ENCODE assay signal across 22 cellular contexts in genomic region chr18:32242395-32242794, GRCh38. TPM values are rescaled to one million over a fixed set of nuclear protein-coding genes. Genes with fewer than 3 reads are reported as not detected.
DNase-seq lines count a peak whose midpoint lies in the region; ATAC-seq, FAIRE-seq and TF ChIP-seq lines count a peak whose summit lies in the region.
"Had no signal": no experiment of that assay in that cellular context is flagged by ENCODE, and none has a peak within 500 bp of the region (broad histone marks: within the 10 kb centered on the region; RNA-seq: fewer than 3 reads in every experiment).

No MANE protein-coding gene starts in this region.

- H3K18ac ChIP-seq in H1 (ENCODE audit: extremely low read depth, low read length): no peak overlapping the region

- no peak for TF ChIP-seq CTCF in H1 (IDR thresholded peaks at IDR 0.05; ENCODE audit: control extremely low read depth in 1 of 3, insufficient read depth in 1 of 3, low read depth in 1 of 3, low read length in 3 of 3)
- no peak for TF ChIP-seq CTCF in brain microvascular endothelial cell (IDR thresholded peaks at IDR 0.05; ENCODE audit: low read depth, low read length, missing control alignments)

- no peaks in the 10 kb centered on the region for H4K20me1 ChIP-seq in H1 (replicated peaks in 1 of 2; ENCODE audit: control insufficient read depth in 1 of 2, insufficient read depth in 2 of 2, low read length in 2 of 2)
- H4K20me1 ChIP-seq: BLaER1 treated with 17β-estradiol and CSF1 and Interleukin-3, amounts not matched to agents 10 nM and 100 nM had no signal

- H2AK5ac ChIP-seq in H1 (ENCODE audit: low read depth, low read length): no peak overlapping the region

- no peak overlapping the region for H2BK20ac ChIP-seq in H1 (ENCODE audit: low read length)

- peak overlapping the region; percentile 47 for H4K91ac ChIP-seq in H1 (replicated peaks; ENCODE audit: insufficient read length, low read length)

- H2BK12ac ChIP-seq in H1 (ENCODE audit: low read depth, low read length): no peak overlapping the region; the same call in 1 of the 2 replicates

- no peaks in the 10 kb centered on the region for H3K23me2 ChIP-seq in H1 (ENCODE audit: low read depth, low read length)

- no peaks in the 10 kb centered on the region for H3K79me2 ChIP-seq in H1 (ENCODE audit: control insufficient read depth in 1 of 2, insufficient read depth in 2 of 2, low read length in 2 of 2)

- H4K8ac ChIP-seq in H1 (ENCODE audit: extremely low read depth, insufficient read depth, low read length): no peak overlapping the region

- no peak overlapping the region for H3K4ac ChIP-seq in H1 (replicated peaks; ENCODE audit: insufficient read length, low read depth, low read length)

- H3K4me3 ChIP-seq in H1 (ENCODE audit: extremely low read depth in 1 of 4, insufficient read depth in 2 of 4, low read depth in 3 of 4, low read length in 4 of 4) (no peak overlapping the region), small intestine (ENCODE audit: low read depth in 1 of 2, low read length in 2 of 2) (no peak overlapping the region), brain microvascular endothelial cell (ENCODE audit: low read depth, low read length) (no peak overlapping the region)
- H3K4me3 ChIP-seq: A549; BLaER1 treated with 17β-estradiol and CSF1 and Interleukin-3, amounts not matched to agents 10 nM and 100 nM had no signal

- TF ChIP-seq RAD21 in H1 (IDR thresholded peaks at IDR 0.05 in 1 of 2, conservative IDR thresholded peaks at IDR 0.05 in 1 of 2; ENCODE audit: low read depth in 2 of 2, low read length in 2 of 2): no peak

- H2AFZ ChIP-seq in H1 (ENCODE audit: low read length): no peak overlapping the region

- FAIRE-seq in H1 (lab: Jason Lieb, UNC) (no peak), small intestine (lab: Jason Lieb, UNC) (no peak)
- FAIRE-seq: A549, G401.6, GM12891, GM18507 had no signal

- no peak overlapping the region for H3K14ac ChIP-seq in H1 (ENCODE audit: insufficient read length)

- peak; percentile 91 for ATAC-seq in left colon
- ATAC-seq in GM18498 (IDR thresholded peaks at IDR 0.05; ENCODE audit: unreplicated experiment): no peak
- ATAC-seq: A549; CD8-positive, alpha-beta T cell had no signal

- CTCF ChIA-PET in H1 (lab: Charles Lee; ENCODE audit: partially characterized antibody): interaction anchor here (0.6 to 2.2 kb wide), 8 partner anchors 10 to 307 kb away, joined by 3 to 5 read pairs (median 3); no protein-coding TSS in a partner anchor

- peaks cover 2 to 12% (median 4%) of the 10 kb centered on the region in 4 experiments; a peak in 3 of 7 replicates for H3K4me1 ChIP-seq in H1 (replicated peaks in 1 of 4; ENCODE audit: control insufficient read depth in 3 of 4, insufficient read depth in 4 of 4, low read length in 3 of 4)
- H3K4me1 ChIP-seq in small intestine (ENCODE audit: control insufficient read depth in 2 of 2, insufficient read depth in 1 of 2, low read depth in 1 of 2, low read length in 1 of 2): no peaks in the 10 kb centered on the region
- H3K4me1 ChIP-seq: A549; BLaER1 treated with 17β-estradiol and CSF1 and Interleukin-3, amounts not matched to agents 10 nM and 100 nM; Caco-2 had no signal

- H3K9ac ChIP-seq in H1 (replicated peaks in 1 of 4; ENCODE audit: extremely low read depth in 1 of 4, low read depth in 3 of 4, low read length in 3 of 4): no peak overlapping the region
- H3K9ac ChIP-seq: BLaER1 treated with 17β-estradiol and CSF1 and Interleukin-3, amounts not matched to agents 10 nM and 100 nM had no signal

- 0 out of 2 replicates have a peak overlapping the region, but pooled peaks have one; percentile 48 for H2BK15ac ChIP-seq in H1 (ENCODE audit: low read length)

- TF ChIP-seq POLR2A in H1 (IDR thresholded peaks at IDR 0.05; ENCODE audit: control extremely low read depth in 1 of 2, low read depth in 2 of 2, low read length in 2 of 2): no peak

- in situ Hi-C loops in brain microvascular endothelial cell (cut with HindIII; ENCODE audit: low pct_ligation_motif_present, low sequenced_read_pairs): no loop called here

- H3K27ac ChIP-seq in H1 (ENCODE audit: low read depth, low read length): no peak overlapping the region
- no peak overlapping the region for H3K27ac ChIP-seq in small intestine (ENCODE audit: low read depth in 1 of 2, low read length in 1 of 2)
- no peak overlapping the region for H3K27ac ChIP-seq in brain microvascular endothelial cell
- H3K27ac ChIP-seq: 22Rv1; A549; BLaER1 treated with 17β-estradiol and CSF1 and Interleukin-3, amounts not matched to agents 10 nM and 100 nM; C4-2B had no signal

- H3K27me3 ChIP-seq in H1 (replicated peaks in 1 of 4; ENCODE audit: control insufficient read depth in 3 of 4, extremely low read depth in 1 of 4, insufficient read depth in 3 of 4, low read length in 3 of 4) (no peaks in the 10 kb centered on the region), small intestine (ENCODE audit: control insufficient read depth in 2 of 2, insufficient read depth in 2 of 2, low read length in 2 of 2) (peaks cover 0 to 2% of the 10 kb centered on the region in 2 donors), brain microvascular endothelial cell (replicated peaks) (no peaks in the 10 kb centered on the region)
- H3K27me3 ChIP-seq: BLaER1 treated with 17β-estradiol and CSF1 and Interleukin-3, amounts not matched to agents 10 nM and 100 nM had no signal

- H3K79me1 ChIP-seq in H1 (ENCODE audit: low read depth, low read length): no peaks in the 10 kb centered on the region

- H4K5ac ChIP-seq in H1 (ENCODE audit: insufficient read length, low read depth, low read length): no peak overlapping the region

- POLR2A ChIA-PET in H1 (lab: Charles Lee; ENCODE audit: partially characterized antibody): no interaction called here

- no peak overlapping the region for H3K56ac ChIP-seq in H1 (replicated peaks; ENCODE audit: insufficient read length, low read depth, low read length)

- no peak overlapping the region for H3K4me2 ChIP-seq in H1 (ENCODE audit: insufficient read depth in 1 of 2, low read depth in 2 of 2, low read length in 2 of 2)
- H3K4me2 ChIP-seq: A549; BLaER1 treated with 17β-estradiol and CSF1 and Interleukin-3, amounts not matched to agents 10 nM and 100 nM had no signal

- no peak overlapping the region for H2BK5ac ChIP-seq in H1 (ENCODE audit: low read depth, low read length)

- H3K23ac ChIP-seq in H1 (ENCODE audit: insufficient read length): no peak overlapping the region

- intact Hi-C loops in left colon (cut with DNase I, micrococcal nuclease): no loop called here

- no peak for TF ChIP-seq EP300 in H1 (IDR thresholded peaks at IDR 0.05; ENCODE audit: borderline replicate concordance in 1 of 2, low read depth in 2 of 2, low read length in 2 of 2)

- H3K9me3 ChIP-seq in H1 (ENCODE audit: insufficient read depth in 2 of 2, low read depth in 1 of 2, low read length in 1 of 2): no peaks in the 10 kb centered on the region
- H3K9me3 ChIP-seq in small intestine (ENCODE audit: control insufficient read depth, low read depth): no peaks in the 10 kb centered on the region
- H3K9me3 ChIP-seq: A549; BLaER1 treated with 17β-estradiol and CSF1 and Interleukin-3, amounts not matched to agents 10 nM and 100 nM; Caco-2 had no signal

- DNase-seq in H1 (ENCODE audit: low read depth in 1 of 2, low spot score in 2 of 2) (no peak), left colon (no peak), small intestine (peak; percentile 77), brain microvascular endothelial cell (no peak)
- DNase-seq: AML-193; Caco-2; Calu3; CD4-positive, alpha-beta T cell; CD8-positive, alpha-beta T cell; DMS79 treated with DMSO at 0.1 percent for 48 hours; GF-D8 had no signal

- WGBS in H1 (ENCODE audit: extremely low coverage in 1 of 2, insufficient coverage in 1 of 2, insufficient read length in 1 of 2, insufficient replicate concordance in 2 of 2, low coverage in 1 of 2, low lambda C conversion rate in 2 of 2, missing lambda C conversion rate in 1 of 2), 2 experiments: 85% methylated on average over 2 of the region's 2 CpGs; no CpG with 5 or more reads in 1 of the 2 experiments
- 37 to 72% (median 62%) methylated on average over 2 of the region's 2 CpGs for WGBS in small intestine, 3 donors

- no peak overlapping the region for H2BK120ac ChIP-seq in H1 (replicated peaks; ENCODE audit: low read depth, low read length)

- no peaks in the 10 kb centered on the region for H3K36me3 ChIP-seq in H1 (ENCODE audit: control insufficient read depth in 2 of 4, insufficient read depth in 4 of 4, low read length in 3 of 4)
- no peaks in the 10 kb centered on the region for H3K36me3 ChIP-seq in small intestine (ENCODE audit: control insufficient read depth in 2 of 2, insufficient read depth in 2 of 2, low read length in 2 of 2)
- H3K36me3 ChIP-seq in brain microvascular endothelial cell (replicated peaks): no peaks in the 10 kb centered on the region
- H3K36me3 ChIP-seq: BLaER1 treated with 17β-estradiol and CSF1 and Interleukin-3, amounts not matched to agents 10 nM and 100 nM had no signal

TF ChIP-seq in H1, 55 proteins besides CTCF, POLR2A, EP300 and RAD21:
- TF ChIP-seq KDM1A (IDR thresholded peaks at IDR 0.05; ENCODE audit: borderline replicate concordance, low read length): no peak
- no peak for TF ChIP-seq CBX5 (IDR thresholded peaks at IDR 0.05; ENCODE audit: low read depth, low read length)
- no peak for TF ChIP-seq TBP (IDR thresholded peaks at IDR 0.05; ENCODE audit: low read depth, low read length)
- TF ChIP-seq SIRT6 (IDR thresholded peaks at IDR 0.05; ENCODE audit: low read length): no peak
- TF ChIP-seq RFX5 (IDR thresholded peaks at IDR 0.05; ENCODE audit: borderline replicate concordance, low read depth, low read length): no peak
- TF ChIP-seq KDM5A (IDR thresholded peaks at IDR 0.05; ENCODE audit: low read length): no peak
- TF ChIP-seq TAF1 (IDR thresholded peaks at IDR 0.05; ENCODE audit: low read depth, low read length): no peak
- no peak for TF ChIP-seq PHF8 (conservative IDR thresholded peaks at IDR 0.05; ENCODE audit: low read depth, low read length)
- no peak for TF ChIP-seq EZH2 (IDR thresholded peaks at IDR 0.05; ENCODE audit: low read depth, low read length, severe bottlenecking)
- no peak for TF ChIP-seq HDAC6 (IDR thresholded peaks at IDR 0.05; ENCODE audit: low read depth, low read length)
- TF ChIP-seq MAFK (IDR thresholded peaks at IDR 0.05; ENCODE audit: low read depth, low read length): no peak
- no peak for TF ChIP-seq ASH2L (IDR thresholded peaks at IDR 0.05; ENCODE audit: low read length)

RNA-seq across cellular contexts. Expression of gene MEP1B, which starts 52.6 kb away (rescaled TPM):
- not detected in 2 replicates for total RNA-seq in H1 (2021; fragmentation: NEBNext Ultra II Directional; extraction: Animal tissue kit (Norgen Biotek cat#: 25700))
- not detected in 2 replicates for polyA plus RNA-seq in H1 (2011; rRNA removed)
- polyA plus RNA-seq in H1 (2011; cell fraction: cytosol; rRNA removed): not detected
- not detected for polyA plus RNA-seq in H1 (2011; cell fraction: nucleus; rRNA removed)
- polyA plus RNA-seq in H1 (2012, experiment 1 of 2): 0.14 to 0.28 TPM in 2 of 4 replicates, not detected in the others
- polyA plus RNA-seq in H1 (2012, experiment 2 of 2): not detected
- polyA plus RNA-seq in H1 (2013, experiment 1 of 2): not detected
- not detected for polyA plus RNA-seq in H1 (2013, experiment 2 of 2)
- polyA minus RNA-seq in H1 (2011; rRNA and poly(A)+ RNA removed): not detected in 2 replicates
- polyA minus RNA-seq in H1 (2011; cell fraction: cytosol; rRNA and poly(A)+ RNA removed): not detected
- not detected for polyA minus RNA-seq in H1 (2011; cell fraction: nucleus; rRNA and poly(A)+ RNA removed)
- total RNA-seq in left colon: 10 to 100 TPM; 11.3 to 11.8 TPM
- 100 to 1,000 TPM in 1 of 3 donors, 10 to 100 TPM in 2; 29.0 to 102 (median 85.4) TPM for polyA plus RNA-seq in small intestine
- total RNA-seq: A172; B cell; Caco-2; Calu3; CD4-positive, alpha-beta T cell; CD8-positive, alpha-beta T cell had no signal
- polyA plus RNA-seq: BJ had no signal

Comparison
In these comparisons a context has a peak if more than half of its experiments do, and no peak if none do; other contexts are left out.
1. RNA of gene MEP1B, which starts 52.6 kb away (total RNA-seq): 11.3 to 11.8 TPM in left colon; not detected in H1; every median in the first group is over 10 times any median in the second.